ENCODE assay signal across 8 cellular contexts in genomic region chr5:142655339-142656267, GRCh38. TPM values are rescaled to one million over a fixed set of nuclear protein-coding genes. Genes with fewer than 3 reads are reported as not detected.
DNase-seq lines count a peak whose midpoint lies in the region; FAIRE-seq and TF ChIP-seq lines count a peak whose summit lies in the region.

No MANE protein-coding gene starts in this region.

- no peak overlapping the region for H3K27ac ChIP-seq in neutrophil
- H3K27ac ChIP-seq in substantia nigra (ENCODE audit: low read depth, low read length, poor library complexity, severe bottlenecking), result peak overlapping the region; percentile 71

- H3K27ac Mint-ChIP-seq in activated T-helper 2 cell treated with anti-CD3 and anti-CD28 coated beads, Interferon-gamma antibody, Interleukin-2, Interleukin-4, amounts not matched to agents 10 μg/mL and 5 μg/mL and 100 μg/mL, durations not matched to agents 14 hours and 24 hours and 36 hours, result no peak overlapping the region

- H3K9me3 ChIP-seq in neutrophil, result no peaks in the 10 kb centered on the region

- H3K27me3 ChIP-seq in neutrophil, result peaks cover 26% of the 10 kb centered on the region

- H3K27me3 Mint-ChIP-seq in activated T-helper 2 cell treated with anti-CD3 and anti-CD28 coated beads, Interferon-gamma antibody, Interleukin-2, Interleukin-4, amounts not matched to agents 10 μg/mL and 5 μg/mL and 100 μg/mL, durations not matched to agents 14 hours and 24 hours and 36 hours (ENCODE audit: low read depth), result peaks cover 23% of the 10 kb centered on the region

- H3K36me3 Mint-ChIP-seq in activated T-helper 2 cell treated with anti-CD3 and anti-CD28 coated beads, Interferon-gamma antibody, Interleukin-2, Interleukin-4, amounts not matched to agents 10 μg/mL and 5 μg/mL and 100 μg/mL, durations not matched to agents 14 hours and 24 hours and 36 hours (ENCODE audit: low read depth), result no peaks in the 10 kb centered on the region

- H3K4me1 Mint-ChIP-seq in activated T-helper 2 cell treated with anti-CD3 and anti-CD28 coated beads, Interferon-gamma antibody, Interleukin-2, Interleukin-4, amounts not matched to agents 10 μg/mL and 5 μg/mL and 100 μg/mL, durations not matched to agents 14 hours and 24 hours and 36 hours (ENCODE audit: low read depth), result peaks cover 2% of the 10 kb centered on the region

- no peak overlapping the region for H3K4me3 ChIP-seq in neutrophil (ENCODE audit: low read depth in 1 of 2, low read length in 1 of 2)

- DNase-seq in AG09319 (ENCODE audit: extremely low read depth, low read depth) (peak; percentile 53), GM19239 (ENCODE audit: insufficient read length, low spot score) (peak; percentile 72), KBM-7 (peak; percentile 79), RPMI8226 (peak; percentile 69), fibroblast of the conjunctiva (ENCODE audit: low read depth) (peak; percentile 61), substantia nigra (lab: John Stamatoyannopoulos, UW) (peak in 48 of 49 donors; percentile 19 to 90 (median 79))
- peak; percentile 50 for DNase-seq in activated T-helper 2 cell treated with anti-CD3 and anti-CD28 coated beads, Interferon-gamma antibody, Interleukin-2, Interleukin-4, amounts not matched to agents 10 μg/mL and 5 μg/mL and 100 μg/mL, durations not matched to agents 14 hours and 24 hours and 36 hours (ENCODE audit: low spot score)

- no peak overlapping the region for H3K4me3 Mint-ChIP-seq in activated T-helper 2 cell treated with anti-CD3 and anti-CD28 coated beads, Interferon-gamma antibody, Interleukin-2, Interleukin-4, amounts not matched to agents 10 μg/mL and 5 μg/mL and 100 μg/mL, durations not matched to agents 14 hours and 24 hours and 36 hours (ENCODE audit: low read depth)

- no peaks in the 10 kb centered on the region for H3K36me3 ChIP-seq in neutrophil

- H3K4me1 ChIP-seq in neutrophil (ENCODE audit: control insufficient read depth in 1 of 2, insufficient read depth in 1 of 2, low read depth in 1 of 2, low read length in 1 of 2), result no peaks in the 10 kb centered on the region

- intact Hi-C loops in activated T-helper 2 cell treated with anti-CD3 and anti-CD28 coated beads, Interferon-gamma antibody, Interleukin-2, Interleukin-4, amounts not matched to agents 10 μg/mL and 5 μg/mL and 100 μg/mL, durations not matched to agents 14 hours and 24 hours and 36 hours (cut with micrococcal nuclease), result loop anchor here (1.0 to 5.0 kb wide), 2 partner anchors 43 to 44 kb away; no protein-coding TSS in a partner anchor

- FAIRE-seq in GM19239 (lab: Jason Lieb, UNC), result peak; percentile 77

- in situ Hi-C loops in KBM-7 (cut with MboI; ENCODE audit: low pct_unique_long_range_greater_than_20kb, low sequenced_read_pairs), result no loop called here

- TF ChIP-seq CTCF in AG09319 (IDR thresholded peaks at IDR 0.05; ENCODE audit: low read depth, low read length) (no peak; the same call in none of the 2 replicates), neutrophil (IDR thresholded peaks at IDR 0.05) (peak; percentile 59)

- no peaks in the 10 kb centered on the region for H3K9me3 Mint-ChIP-seq in activated T-helper 2 cell treated with anti-CD3 and anti-CD28 coated beads, Interferon-gamma antibody, Interleukin-2, Interleukin-4, amounts not matched to agents 10 μg/mL and 5 μg/mL and 100 μg/mL, durations not matched to agents 14 hours and 24 hours and 36 hours

RNA-seq across cellular contexts. Expression of gene FGF1, which starts 30.3 kb away (rescaled TPM):
- not detected in 2 replicates for total RNA-seq in activated T-helper 2 cell treated with anti-CD3 and anti-CD28 coated beads, Interferon-gamma antibody, Interleukin-2, Interleukin-4, amounts not matched to agents 10 μg/mL and 5 μg/mL and 100 μg/mL, durations not matched to agents 14 hours and 24 hours and 36 hours
